In genomic region chr22:24393012-24393559, GRCh38 we compare ENCODE assay signal across 20 cellular contexts. TPM values are rescaled to one million over a fixed set of nuclear protein-coding genes. Genes with fewer than 3 reads are reported as not detected.
DNase-seq lines count a peak whose midpoint lies in the region; ATAC-seq, FAIRE-seq and TF ChIP-seq lines count a peak whose summit lies in the region.
"Had no signal": no experiment of that assay in that cellular context is flagged by ENCODE, and none has a peak within 500 bp of the region (broad histone marks: within the 10 kb centered on the region; RNA-seq: fewer than 3 reads in every experiment).

No MANE protein-coding gene starts in this region.

- H3K27ac ChIP-seq in GM23338 (ENCODE audit: low read depth) (no peak overlapping the region), RWPE2 (ENCODE audit: poor library complexity, severe bottlenecking) (peak overlapping the region; percentile 49), spleen (peak overlapping the region in 5 of 8 donors; percentile 2 to 71 (median 61))
- H3K27ac ChIP-seq: SJCRH30 had no signal

- no peaks in the 10 kb centered on the region; the same call in 1 of the 2 replicates for H3K4me1 ChIP-seq in GM23338 (ENCODE audit: insufficient read depth)
- H3K4me1 ChIP-seq in RWPE2 (ENCODE audit: insufficient read depth, poor library complexity, severe bottlenecking), result peaks cover 16% of the 10 kb centered on the region
- peaks cover 9 to 67% (median 21%) of the 10 kb centered on the region in 6 donors for H3K4me1 ChIP-seq in spleen
- H3K4me1 ChIP-seq: Caco-2, SJCRH30 had no signal

- H3K27ac Mint-ChIP-seq in GM23338, result peak overlapping the region; percentile 8; the same call in 1 of the 2 replicates

- FAIRE-seq in GM12892 (lab: Jason Lieb, UNC), result no peak

- H3K36me3 ChIP-seq in GM23338 (ENCODE audit: insufficient read depth), result no peaks in the 10 kb centered on the region
- peaks cover 5% of the 10 kb centered on the region for H3K36me3 ChIP-seq in RWPE2 (ENCODE audit: low read depth)
- H3K36me3 ChIP-seq in spleen, result peaks cover 3 to 59% (median 16%) of the 10 kb centered on the region in 6 donors

- ATAC-seq in GM23338 (no peak), RWPE2 (ENCODE audit: low read depth) (peak; percentile 64), esophagus mucosa (peak; percentile 63), HG02870 (IDR thresholded peaks at IDR 0.05; ENCODE audit: unreplicated experiment) (no peak), HG02981 (IDR thresholded peaks at IDR 0.05; ENCODE audit: unreplicated experiment) (no peak)
- ATAC-seq: HCT116 had no signal

- H3K4me3 ChIP-seq in GM23338, result no peak overlapping the region
- no peak overlapping the region for H3K4me3 ChIP-seq in RWPE2 (ENCODE audit: severe bottlenecking)
- no peak overlapping the region for H3K4me3 ChIP-seq in spleen
- H3K4me3 ChIP-seq: SJCRH30 had no signal

- no peaks in the 10 kb centered on the region for H3K9me2 ChIP-seq in GM23338 (ENCODE audit: insufficient read depth)

- no peaks in the 10 kb centered on the region for H3K79me2 ChIP-seq in GM23338 (replicated peaks; ENCODE audit: insufficient read depth)

- H3K4me1 Mint-ChIP-seq in GM23338, result no peaks in the 10 kb centered on the region

- TF ChIP-seq POLR2A in spleen (IDR thresholded peaks at IDR 0.05) (no peak), GM12892 (IDR thresholded peaks at IDR 0.05; ENCODE audit: low read depth, low read length) (no peak)

- no peak overlapping the region for H2AFZ ChIP-seq in GM23338

- no peaks in the 10 kb centered on the region for H3K9me3 ChIP-seq in RWPE2 (ENCODE audit: severe bottlenecking)
- H3K9me3 ChIP-seq in spleen, result no peaks in the 10 kb centered on the region
- H3K9me3 ChIP-seq: Caco-2, SJCRH30 had no signal

- no peaks in the 10 kb centered on the region for H3K9me3 Mint-ChIP-seq in GM23338
- H3K9me3 Mint-ChIP-seq: CD4-positive, CD25-positive, alpha-beta regulatory T cell had no signal

- TF ChIP-seq CTCF in GM23338 (conservative IDR thresholded peaks at IDR 0.05; ENCODE audit: low read depth in 2 of 2) (peak in 1 of 2 experiments; percentile 8; a peak in 1 of 4 replicates), RWPE2 (IDR thresholded peaks at IDR 0.05; ENCODE audit: poor library complexity, severe bottlenecking) (no peak), spleen (IDR thresholded peaks at IDR 0.05 in 8 of 11, conservative IDR thresholded peaks at IDR 0.05 in 3 of 11) (no peak)

- no peaks in the 10 kb centered on the region for H3K27me3 Mint-ChIP-seq in GM23338 (ENCODE audit: insufficient read depth, low read depth, poor library complexity)
- H3K27me3 Mint-ChIP-seq: CD4-positive, CD25-positive, alpha-beta regulatory T cell had no signal

- H3K4me2 ChIP-seq in GM23338, result no peak overlapping the region

- 86 to 97% (median 96%) methylated on average over 2 of the region's 2 CpGs for WGBS in spleen, 5 donors

- no peaks in the 10 kb centered on the region for H3K27me3 ChIP-seq in GM23338 (ENCODE audit: insufficient read depth)
- H3K27me3 ChIP-seq in RWPE2 (ENCODE audit: insufficient read depth, poor library complexity, severe bottlenecking), result no peaks in the 10 kb centered on the region
- H3K27me3 ChIP-seq in spleen (replicated peaks in 1 of 7), result no peaks in the 10 kb centered on the region
- H3K27me3 ChIP-seq: SJCRH30 had no signal

- H3K36me3 Mint-ChIP-seq in GM23338 (ENCODE audit: low read depth), result peaks cover 18% of the 10 kb centered on the region

- no peaks in the 10 kb centered on the region for H3F3A ChIP-seq in GM23338 (replicated peaks; ENCODE audit: low read depth)

- DNase-seq in GM23338 (ENCODE audit: low spot score) (no peak), RWPE2 (ENCODE audit: low spot score) (no peak), spleen (no peak), GM12892 (ENCODE audit: insufficient read length) (no peak), DMS 273 treated with DMSO at 0.1 percent for 48 hours (lab: John Stamatoyannopoulos, UW) (no peak)
- DNase-seq: ACHN; AML-193; Caco-2; CD4-positive, CD25-positive, alpha-beta regulatory T cell; KBM-7; NCI-H1436; NCI-H2029; NCI-H2171; NCI-H446 treated with DMSO at 0.1 percent for 48 hours; RPMI8226; SJCRH30 had no signal

- peaks cover 3% of the 10 kb centered on the region for H4K20me1 ChIP-seq in GM23338 (replicated peaks; ENCODE audit: insufficient read depth)

- intact Hi-C loops in spleen (cut with DNase I; ENCODE audit: low total_unique reads), result no loop called here

- no peak overlapping the region for H3K4me3 Mint-ChIP-seq in GM23338
- H3K4me3 Mint-ChIP-seq: CD4-positive, CD25-positive, alpha-beta regulatory T cell had no signal

TF ChIP-seq in GM23338, 12 proteins besides CTCF, POLR2A, EP300 and RAD21:
- TF ChIP-seq EZH2phosphoT487 (IDR thresholded peaks at IDR 0.05; ENCODE audit: unreplicated experiment) (no peak), EZH2 (IDR thresholded peaks at IDR 0.05; ENCODE audit: low read depth, unreplicated experiment) (no peak)

RNA-seq across cellular contexts. Expression of gene ADORA2A, which starts 34.3 kb away (rescaled TPM):
- total RNA-seq in GM23338 (2014; rRNA removed; shearing (Covaris generic)), result 11.0 and 13.5 TPM in 2 replicates
- polyA plus RNA-seq in GM23338 (2016; fragmentation: Nextera tagmentation; extraction: Ambion mirVana) (3.4 and 4.1 TPM in 2 replicates), spleen (10 to 100 TPM in 2 of 3 donors, 1 to 10 TPM in 1; 8.3 to 14.8 (median 14.2) TPM)
- total RNA-seq in esophagus mucosa (not detected), spleen (10 to 100 TPM; 15.8 to 31.1 (median 25.2) TPM)
- polyA plus RNA-seq in GM12892 (2012; ENCODE audit: missing spikeins), result 14.3 TPM

Comparison
In these comparisons a context has a peak if more than half of its experiments do, and no peak if none do; other contexts are left out.
1. ATAC-seq: peak in RWPE2 (single experiment) and esophagus mucosa (single experiment); none in GM23338 (single experiment), HG02870 (single experiment) and HG02981 (single experiment).